ENCODE assay signal across 9 cellular contexts in genomic region chr10:11881028-11881476, GRCh38.
"Had no signal": no experiment of that assay in that cellular context is flagged by ENCODE, and none has a peak within 500 bp of the region (broad histone marks: within the 10 kb centered on the region; RNA-seq: fewer than 3 reads in every experiment).

No MANE protein-coding gene starts in this region.

- ATAC-seq: activated T-cell treated with anti-CD3 and anti-CD28 coated beads, Interleukin-2, amount 50 U/mL, for 72 hours; effector memory CD8-positive, alpha-beta T cell had no signal

- FAIRE-seq: astrocyte had no signal

- H3K36me3 ChIP-seq: lower lobe of right lung, right atrium auricular region had no signal

- H3K4me3 ChIP-seq: lower lobe of right lung, right atrium auricular region, skin epidermis had no signal

- H3K27me3 ChIP-seq: right atrium auricular region had no signal

- DNase-seq: activated CD4-positive, alpha-beta memory T cell treated with anti-CD3 and anti-CD28 coated beads for 36 hours; activated T-cell treated with anti-CD3 and anti-CD28 coated beads, Interleukin-2, amount 50 U/mL, for 72 hours; effector memory CD8-positive, alpha-beta T cell; left cardiac atrium; lower lobe of right lung; naive B cell had no signal

- H3K27ac ChIP-seq: lower lobe of right lung, right atrium auricular region had no signal

- H3K9me3 ChIP-seq: lower lobe of right lung, right atrium auricular region had no signal
